ENCODE assay signal across 1 cellular context in the genomic region with DNA sequence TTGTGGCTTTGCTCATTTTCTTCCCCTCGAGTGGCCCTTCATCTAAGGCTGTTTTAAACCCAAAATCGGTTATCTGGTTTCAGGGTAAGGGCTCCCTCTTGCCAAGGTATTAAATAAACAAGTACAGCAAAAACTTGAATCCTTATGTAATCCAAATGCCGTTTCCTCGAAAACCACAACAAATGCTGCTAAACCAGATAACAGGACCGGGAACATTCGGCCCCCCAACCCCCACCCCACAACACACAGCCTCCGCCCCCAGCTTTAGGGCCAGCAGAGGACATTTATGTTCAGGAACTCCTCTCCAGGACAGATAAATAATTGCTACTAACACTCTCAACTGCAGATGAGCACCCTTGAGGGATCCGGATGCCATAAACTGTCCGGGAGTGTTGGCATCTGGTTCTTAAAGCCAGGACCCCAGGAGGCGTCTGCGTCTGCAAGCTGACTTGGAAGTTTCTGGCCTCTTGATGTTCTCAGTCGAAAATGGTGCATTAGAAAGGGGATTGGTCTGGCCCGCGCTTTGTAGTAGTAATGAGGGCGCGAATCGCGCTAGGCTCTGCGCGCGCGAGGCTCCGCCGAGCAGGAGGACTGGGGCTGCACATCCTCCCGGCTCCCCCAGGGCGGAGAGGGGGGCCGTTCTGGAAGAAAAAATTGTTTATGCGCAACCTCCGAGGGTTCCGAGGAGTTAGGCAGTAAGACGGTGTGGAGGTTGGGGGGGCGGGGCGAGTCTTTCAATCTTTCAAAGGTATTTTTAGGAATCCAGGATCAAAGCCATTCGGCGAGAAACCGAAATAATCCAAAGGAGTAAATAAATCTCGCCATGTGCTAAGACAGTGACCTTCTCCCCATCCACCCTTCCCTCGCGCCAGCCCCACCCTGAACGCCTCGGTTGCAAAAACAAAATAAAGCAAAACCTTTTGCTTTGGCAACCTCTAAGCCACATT.
TF ChIP-seq lines count a peak whose summit lies in the region.

No MANE protein-coding gene starts in this region.

TF ChIP-seq in HepG2, 621 proteins besides CTCF, POLR2A, EP300 and RAD21 (continued from another document and continues in another):
- TF ChIP-seq ZMYM2 (CRISPR knock-in tag; IDR thresholded peaks at IDR 0.05) (no peak), GTF3A (CRISPR knock-in tag; conservative IDR thresholded peaks at IDR 0.05) (no peak), ZBTB8A (CRISPR knock-in tag; IDR thresholded peaks at IDR 0.05; ENCODE audit: borderline replicate concordance, low read depth) (no peak), SMC3 (IDR thresholded peaks at IDR 0.05; ENCODE audit: low read length) (no peak), ZNF557 (CRISPR knock-in tag; IDR thresholded peaks at IDR 0.05) (no peak), RELA (CRISPR knock-in tag; IDR thresholded peaks at IDR 0.05) (no peak), ZKSCAN8 (CRISPR knock-in tag; IDR thresholded peaks at IDR 0.05; ENCODE audit: borderline replicate concordance) (no peak), ZNF496 (CRISPR knock-in tag; IDR thresholded peaks at IDR 0.05; ENCODE audit: insufficient replicate concordance) (no peak), CCDC6 (CRISPR knock-in tag; IDR thresholded peaks at IDR 0.05) (no peak; the same call in 1 of the 2 replicates), IRF2 (CRISPR knock-in tag; IDR thresholded peaks at IDR 0.05) (no peak), ZNF703 (CRISPR knock-in tag; IDR thresholded peaks at IDR 0.05; ENCODE audit: borderline replicate concordance) (no peak), MAFF (IDR thresholded peaks at IDR 0.05; ENCODE audit: low read depth, low read length) (no peak), RAD51 (IDR thresholded peaks at IDR 0.05; ENCODE audit: borderline replicate concordance) (no peak)
- TF ChIP-seq, protein P1, sequence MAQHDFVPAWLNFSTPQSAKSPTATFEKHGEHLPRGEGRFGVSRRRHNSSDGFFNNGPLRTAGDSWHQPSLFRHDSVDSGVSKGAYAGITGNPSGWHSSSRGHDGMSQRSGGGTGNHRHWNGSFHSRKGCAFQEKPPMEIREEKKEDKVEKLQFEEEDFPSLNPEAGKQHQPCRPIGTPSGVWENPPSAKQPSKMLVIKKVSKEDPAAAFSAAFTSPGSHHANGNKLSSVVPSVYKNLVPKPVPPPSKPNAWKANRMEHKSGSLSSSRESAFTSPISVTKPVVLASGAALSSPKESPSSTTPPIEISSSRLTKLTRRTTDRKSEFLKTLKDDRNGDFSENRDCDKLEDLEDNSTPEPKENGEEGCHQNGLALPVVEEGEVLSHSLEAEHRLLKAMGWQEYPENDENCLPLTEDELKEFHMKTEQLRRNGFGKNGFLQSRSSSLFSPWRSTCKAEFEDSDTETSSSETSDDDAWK (CRISPR knock-in tag; IDR thresholded peaks at IDR 0.05), result no peak
- TF ChIP-seq, protein P2, sequence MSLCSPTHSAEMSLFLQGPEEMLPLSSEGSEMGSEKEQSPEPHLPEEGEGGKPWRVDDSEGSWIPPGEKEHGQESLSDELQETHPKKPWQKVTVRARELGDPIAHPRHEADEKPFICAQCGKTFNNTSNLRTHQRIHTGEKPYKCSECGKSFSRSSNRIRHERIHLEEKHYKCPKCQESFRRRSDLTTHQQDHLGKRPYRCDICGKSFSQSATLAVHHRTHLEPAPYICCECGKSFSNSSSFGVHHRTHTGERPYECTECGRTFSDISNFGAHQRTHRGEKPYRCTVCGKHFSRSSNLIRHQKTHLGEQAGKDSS (CRISPR knock-in tag; IDR thresholded peaks at IDR 0.05; ENCODE audit: borderline replicate concordance, low read depth), result no peak
- TF ChIP-seq, protein P3, sequence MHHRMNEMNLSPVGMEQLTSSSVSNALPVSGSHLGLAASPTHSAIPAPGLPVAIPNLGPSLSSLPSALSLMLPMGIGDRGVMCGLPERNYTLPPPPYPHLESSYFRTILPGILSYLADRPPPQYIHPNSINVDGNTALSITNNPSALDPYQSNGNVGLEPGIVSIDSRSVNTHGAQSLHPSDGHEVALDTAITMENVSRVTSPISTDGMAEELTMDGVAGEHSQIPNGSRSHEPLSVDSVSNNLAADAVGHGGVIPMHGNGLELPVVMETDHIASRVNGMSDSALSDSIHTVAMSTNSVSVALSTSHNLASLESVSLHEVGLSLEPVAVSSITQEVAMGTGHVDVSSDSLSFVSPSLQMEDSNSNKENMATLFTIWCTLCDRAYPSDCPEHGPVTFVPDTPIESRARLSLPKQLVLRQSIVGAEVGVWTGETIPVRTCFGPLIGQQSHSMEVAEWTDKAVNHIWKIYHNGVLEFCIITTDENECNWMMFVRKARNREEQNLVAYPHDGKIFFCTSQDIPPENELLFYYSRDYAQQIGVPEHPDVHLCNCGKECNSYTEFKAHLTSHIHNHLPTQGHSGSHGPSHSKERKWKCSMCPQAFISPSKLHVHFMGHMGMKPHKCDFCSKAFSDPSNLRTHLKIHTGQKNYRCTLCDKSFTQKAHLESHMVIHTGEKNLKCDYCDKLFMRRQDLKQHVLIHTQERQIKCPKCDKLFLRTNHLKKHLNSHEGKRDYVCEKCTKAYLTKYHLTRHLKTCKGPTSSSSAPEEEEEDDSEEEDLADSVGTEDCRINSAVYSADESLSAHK (CRISPR knock-in tag; IDR thresholded peaks at IDR 0.05; ENCODE audit: borderline replicate concordance), result no peak
- TF ChIP-seq, protein P4, sequence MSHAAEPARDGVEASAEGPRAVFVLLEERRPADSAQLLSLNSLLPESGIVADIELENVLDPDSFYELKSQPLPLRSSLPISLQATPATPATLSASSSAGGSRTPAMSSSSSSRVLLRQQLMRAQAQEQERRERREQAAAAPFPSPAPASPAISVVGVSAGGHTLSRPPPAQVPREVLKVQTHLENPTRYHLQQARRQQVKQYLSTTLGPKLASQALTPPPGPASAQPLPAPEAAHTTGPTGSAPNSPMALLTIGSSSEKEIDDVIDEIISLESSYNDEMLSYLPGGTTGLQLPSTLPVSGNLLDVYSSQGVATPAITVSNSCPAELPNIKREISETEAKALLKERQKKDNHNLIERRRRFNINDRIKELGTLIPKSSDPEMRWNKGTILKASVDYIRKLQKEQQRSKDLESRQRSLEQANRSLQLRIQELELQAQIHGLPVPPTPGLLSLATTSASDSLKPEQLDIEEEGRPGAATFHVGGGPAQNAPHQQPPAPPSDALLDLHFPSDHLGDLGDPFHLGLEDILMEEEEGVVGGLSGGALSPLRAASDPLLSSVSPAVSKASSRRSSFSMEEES (CRISPR knock-in tag; IDR thresholded peaks at IDR 0.05), result no peak
- TF ChIP-seq, protein P5, sequence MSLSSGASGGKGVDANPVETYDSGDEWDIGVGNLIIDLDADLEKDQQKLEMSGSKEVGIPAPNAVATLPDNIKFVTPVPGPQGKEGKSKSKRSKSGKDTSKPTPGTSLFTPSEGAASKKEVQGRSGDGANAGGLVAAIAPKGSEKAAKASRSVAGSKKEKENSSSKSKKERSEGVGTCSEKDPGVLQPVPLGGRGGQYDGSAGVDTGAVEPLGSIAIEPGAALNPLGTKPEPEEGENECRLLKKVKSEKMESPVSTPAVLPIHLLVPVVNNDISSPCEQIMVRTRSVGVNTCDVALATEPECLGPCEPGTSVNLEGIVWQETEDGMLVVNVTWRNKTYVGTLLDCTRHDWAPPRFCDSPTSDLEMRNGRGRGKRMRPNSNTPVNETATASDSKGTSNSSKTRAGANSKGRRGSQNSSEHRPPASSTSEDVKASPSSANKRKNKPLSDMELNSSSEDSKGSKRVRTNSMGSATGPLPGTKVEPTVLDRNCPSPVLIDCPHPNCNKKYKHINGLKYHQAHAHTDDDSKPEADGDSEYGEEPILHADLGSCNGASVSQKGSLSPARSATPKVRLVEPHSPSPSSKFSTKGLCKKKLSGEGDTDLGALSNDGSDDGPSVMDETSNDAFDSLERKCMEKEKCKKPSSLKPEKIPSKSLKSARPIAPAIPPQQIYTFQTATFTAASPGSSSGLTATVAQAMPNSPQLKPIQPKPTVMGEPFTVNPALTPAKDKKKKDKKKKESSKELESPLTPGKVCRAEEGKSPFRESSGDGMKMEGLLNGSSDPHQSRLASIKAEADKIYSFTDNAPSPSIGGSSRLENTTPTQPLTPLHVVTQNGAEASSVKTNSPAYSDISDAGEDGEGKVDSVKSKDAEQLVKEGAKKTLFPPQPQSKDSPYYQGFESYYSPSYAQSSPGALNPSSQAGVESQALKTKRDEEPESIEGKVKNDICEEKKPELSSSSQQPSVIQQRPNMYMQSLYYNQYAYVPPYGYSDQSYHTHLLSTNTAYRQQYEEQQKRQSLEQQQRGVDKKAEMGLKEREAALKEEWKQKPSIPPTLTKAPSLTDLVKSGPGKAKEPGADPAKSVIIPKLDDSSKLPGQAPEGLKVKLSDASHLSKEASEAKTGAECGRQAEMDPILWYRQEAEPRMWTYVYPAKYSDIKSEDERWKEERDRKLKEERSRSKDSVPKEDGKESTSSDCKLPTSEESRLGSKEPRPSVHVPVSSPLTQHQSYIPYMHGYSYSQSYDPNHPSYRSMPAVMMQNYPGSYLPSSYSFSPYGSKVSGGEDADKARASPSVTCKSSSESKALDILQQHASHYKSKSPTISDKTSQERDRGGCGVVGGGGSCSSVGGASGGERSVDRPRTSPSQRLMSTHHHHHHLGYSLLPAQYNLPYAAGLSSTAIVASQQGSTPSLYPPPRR (CRISPR knock-in tag; IDR thresholded peaks at IDR 0.05; ENCODE audit: borderline replicate concordance), result peak; percentile 52; the same call in 1 of the 2 replicates
- TF ChIP-seq, protein P6, sequence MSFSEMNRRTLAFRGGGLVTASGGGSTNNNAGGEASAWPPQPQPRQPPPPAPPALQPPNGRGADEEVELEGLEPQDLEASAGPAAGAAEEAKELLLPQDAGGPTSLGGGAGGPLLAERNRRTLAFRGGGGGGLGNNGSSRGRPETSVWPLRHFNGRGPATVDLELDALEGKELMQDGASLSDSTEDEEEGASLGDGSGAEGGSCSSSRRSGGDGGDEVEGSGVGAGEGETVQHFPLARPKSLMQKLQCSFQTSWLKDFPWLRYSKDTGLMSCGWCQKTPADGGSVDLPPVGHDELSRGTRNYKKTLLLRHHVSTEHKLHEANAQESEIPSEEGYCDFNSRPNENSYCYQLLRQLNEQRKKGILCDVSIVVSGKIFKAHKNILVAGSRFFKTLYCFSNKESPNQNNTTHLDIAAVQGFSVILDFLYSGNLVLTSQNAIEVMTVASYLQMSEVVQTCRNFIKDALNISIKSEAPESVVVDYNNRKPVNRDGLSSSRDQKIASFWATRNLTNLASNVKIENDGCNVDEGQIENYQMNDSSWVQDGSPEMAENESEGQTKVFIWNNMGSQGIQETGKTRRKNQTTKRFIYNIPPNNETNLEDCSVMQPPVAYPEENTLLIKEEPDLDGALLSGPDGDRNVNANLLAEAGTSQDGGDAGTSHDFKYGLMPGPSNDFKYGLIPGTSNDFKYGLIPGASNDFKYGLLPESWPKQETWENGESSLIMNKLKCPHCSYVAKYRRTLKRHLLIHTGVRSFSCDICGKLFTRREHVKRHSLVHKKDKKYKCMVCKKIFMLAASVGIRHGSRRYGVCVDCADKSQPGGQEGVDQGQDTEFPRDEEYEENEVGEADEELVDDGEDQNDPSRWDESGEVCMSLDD (CRISPR knock-in tag; IDR thresholded peaks at IDR 0.05; ENCODE audit: borderline replicate concordance), result 0 out of 2 replicates have a peak, but pooled peaks have one; percentile 17
- TF ChIP-seq, protein P7, sequence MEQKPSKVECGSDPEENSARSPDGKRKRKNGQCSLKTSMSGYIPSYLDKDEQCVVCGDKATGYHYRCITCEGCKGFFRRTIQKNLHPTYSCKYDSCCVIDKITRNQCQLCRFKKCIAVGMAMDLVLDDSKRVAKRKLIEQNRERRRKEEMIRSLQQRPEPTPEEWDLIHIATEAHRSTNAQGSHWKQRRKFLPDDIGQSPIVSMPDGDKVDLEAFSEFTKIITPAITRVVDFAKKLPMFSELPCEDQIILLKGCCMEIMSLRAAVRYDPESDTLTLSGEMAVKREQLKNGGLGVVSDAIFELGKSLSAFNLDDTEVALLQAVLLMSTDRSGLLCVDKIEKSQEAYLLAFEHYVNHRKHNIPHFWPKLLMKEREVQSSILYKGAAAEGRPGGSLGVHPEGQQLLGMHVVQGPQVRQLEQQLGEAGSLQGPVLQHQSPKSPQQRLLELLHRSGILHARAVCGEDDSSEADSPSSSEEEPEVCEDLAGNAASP (CRISPR knock-in tag; IDR thresholded peaks at IDR 0.05; ENCODE audit: borderline replicate concordance), result peak; percentile 24; the same call in 1 of the 2 replicates
- TF ChIP-seq, protein P8, sequence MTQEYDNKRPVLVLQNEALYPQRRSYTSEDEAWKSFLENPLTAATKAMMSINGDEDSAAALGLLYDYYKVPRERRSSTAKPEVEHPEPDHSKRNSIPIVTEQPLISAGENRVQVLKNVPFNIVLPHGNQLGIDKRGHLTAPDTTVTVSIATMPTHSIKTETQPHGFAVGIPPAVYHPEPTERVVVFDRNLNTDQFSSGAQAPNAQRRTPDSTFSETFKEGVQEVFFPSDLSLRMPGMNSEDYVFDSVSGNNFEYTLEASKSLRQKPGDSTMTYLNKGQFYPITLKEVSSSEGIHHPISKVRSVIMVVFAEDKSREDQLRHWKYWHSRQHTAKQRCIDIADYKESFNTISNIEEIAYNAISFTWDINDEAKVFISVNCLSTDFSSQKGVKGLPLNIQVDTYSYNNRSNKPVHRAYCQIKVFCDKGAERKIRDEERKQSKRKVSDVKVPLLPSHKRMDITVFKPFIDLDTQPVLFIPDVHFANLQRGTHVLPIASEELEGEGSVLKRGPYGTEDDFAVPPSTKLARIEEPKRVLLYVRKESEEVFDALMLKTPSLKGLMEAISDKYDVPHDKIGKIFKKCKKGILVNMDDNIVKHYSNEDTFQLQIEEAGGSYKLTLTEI (CRISPR knock-in tag; conservative IDR thresholded peaks at IDR 0.05), result no peak
- TF ChIP-seq, protein P9, sequence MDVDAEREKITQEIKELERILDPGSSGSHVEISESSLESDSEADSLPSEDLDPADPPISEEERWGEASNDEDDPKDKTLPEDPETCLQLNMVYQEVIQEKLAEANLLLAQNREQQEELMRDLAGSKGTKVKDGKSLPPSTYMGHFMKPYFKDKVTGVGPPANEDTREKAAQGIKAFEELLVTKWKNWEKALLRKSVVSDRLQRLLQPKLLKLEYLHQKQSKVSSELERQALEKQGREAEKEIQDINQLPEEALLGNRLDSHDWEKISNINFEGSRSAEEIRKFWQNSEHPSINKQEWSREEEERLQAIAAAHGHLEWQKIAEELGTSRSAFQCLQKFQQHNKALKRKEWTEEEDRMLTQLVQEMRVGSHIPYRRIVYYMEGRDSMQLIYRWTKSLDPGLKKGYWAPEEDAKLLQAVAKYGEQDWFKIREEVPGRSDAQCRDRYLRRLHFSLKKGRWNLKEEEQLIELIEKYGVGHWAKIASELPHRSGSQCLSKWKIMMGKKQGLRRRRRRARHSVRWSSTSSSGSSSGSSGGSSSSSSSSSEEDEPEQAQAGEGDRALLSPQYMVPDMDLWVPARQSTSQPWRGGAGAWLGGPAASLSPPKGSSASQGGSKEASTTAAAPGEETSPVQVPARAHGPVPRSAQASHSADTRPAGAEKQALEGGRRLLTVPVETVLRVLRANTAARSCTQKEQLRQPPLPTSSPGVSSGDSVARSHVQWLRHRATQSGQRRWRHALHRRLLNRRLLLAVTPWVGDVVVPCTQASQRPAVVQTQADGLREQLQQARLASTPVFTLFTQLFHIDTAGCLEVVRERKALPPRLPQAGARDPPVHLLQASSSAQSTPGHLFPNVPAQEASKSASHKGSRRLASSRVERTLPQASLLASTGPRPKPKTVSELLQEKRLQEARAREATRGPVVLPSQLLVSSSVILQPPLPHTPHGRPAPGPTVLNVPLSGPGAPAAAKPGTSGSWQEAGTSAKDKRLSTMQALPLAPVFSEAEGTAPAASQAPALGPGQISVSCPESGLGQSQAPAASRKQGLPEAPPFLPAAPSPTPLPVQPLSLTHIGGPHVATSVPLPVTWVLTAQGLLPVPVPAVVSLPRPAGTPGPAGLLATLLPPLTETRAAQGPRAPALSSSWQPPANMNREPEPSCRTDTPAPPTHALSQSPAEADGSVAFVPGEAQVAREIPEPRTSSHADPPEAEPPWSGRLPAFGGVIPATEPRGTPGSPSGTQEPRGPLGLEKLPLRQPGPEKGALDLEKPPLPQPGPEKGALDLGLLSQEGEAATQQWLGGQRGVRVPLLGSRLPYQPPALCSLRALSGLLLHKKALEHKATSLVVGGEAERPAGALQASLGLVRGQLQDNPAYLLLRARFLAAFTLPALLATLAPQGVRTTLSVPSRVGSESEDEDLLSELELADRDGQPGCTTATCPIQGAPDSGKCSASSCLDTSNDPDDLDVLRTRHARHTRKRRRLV (CRISPR knock-in tag; IDR thresholded peaks at IDR 0.05), result no peak
